8 cellular contexts compared by ENCODE assay signal in genomic region chr12:109052415-109053323, GRCh38. TPM values are rescaled to one million over a fixed set of nuclear protein-coding genes. Genes with fewer than 3 reads are reported as not detected.
DNase-seq lines count a peak whose midpoint lies in the region; ATAC-seq and FAIRE-seq lines count a peak whose summit lies in the region.

TSS of gene USP30 (plus strand) at chr12:109052576. CDS start at chr12:109052679, 103 bp downstream.

- DNase-seq in GM18507 (ENCODE audit: extremely low spot score, insufficient read length, low read depth): peak; percentile 89
- DNase-seq in NCI-H187 (lab: John Stamatoyannopoulos, UW): peak; percentile 78 to 82
- DNase-seq in T-helper 9 cell: peak; percentile 75
- peak; percentile 93 for DNase-seq in astrocyte of the hippocampus (ENCODE audit: low read depth, low spot score)
- peak; percentile 75 to 83 for DNase-seq in hippocampal formation (lab: John Stamatoyannopoulos, UW)
- DNase-seq in retina: peak; percentile 95
- peak; percentile 90 to 95 for DNase-seq in aorta

- ATAC-seq in HG02885 (IDR thresholded peaks at IDR 0.05; ENCODE audit: poor library complexity, unreplicated experiment) (peak; percentile 76), aorta (ENCODE audit: low FRiP score) (peak; percentile 97)

- no peaks in the 10 kb centered on the region for H3K27me3 ChIP-seq in aorta (ENCODE audit: control insufficient read depth in 1 of 2, insufficient read depth in 2 of 2, low read length in 1 of 2)

- intact Hi-C loops in aorta (cut with DNase I): loop anchor here (5.0 kb wide), 1 partner anchor 40 kb away; the partner anchor contains the start of gene ALKBH2 (in 2 of the 2)

- H3K9me3 ChIP-seq in aorta (ENCODE audit: control insufficient read depth, low read length): no peaks in the 10 kb centered on the region

- H3K4me1 ChIP-seq in aorta (ENCODE audit: control insufficient read depth in 1 of 2, insufficient read depth in 2 of 2, low read length in 2 of 2): peaks cover 0 to 4% of the 10 kb centered on the region in 2 donors

- H3K27ac ChIP-seq in aorta (ENCODE audit: low read depth in 1 of 2, low read length in 2 of 2): peak within 1 kb of the TSS in 1 of 2 donors; percentile 49

- peak within 1 kb of the TSS; percentile 91 to 97 for H3K4me3 ChIP-seq in aorta (ENCODE audit: low read length in 2 of 2)

- no peaks in the 10 kb centered on the region for H3K36me3 ChIP-seq in aorta (ENCODE audit: control insufficient read depth in 1 of 2, insufficient read depth in 2 of 2, low read length in 1 of 2)

- FAIRE-seq in GM18507 (lab: Jason Lieb, UNC): peak; percentile 35

- WGBS in aorta, 2 donors: 0 to 1% methylated on average over 57 to 61 of the region's 61 CpGs

RNA-seq across cellular contexts. Expression of gene USP30, which starts in this region (rescaled TPM):
- 10 to 100 TPM in 1 of 2 donors, 1 to 10 TPM in 1; 7.3 to 14.8 TPM for total RNA-seq in aorta
- 1 to 10 TPM; 4.1 to 6.6 TPM for polyA plus RNA-seq in aorta
